8 cellular contexts compared by ENCODE assay signal in the genomic region with DNA sequence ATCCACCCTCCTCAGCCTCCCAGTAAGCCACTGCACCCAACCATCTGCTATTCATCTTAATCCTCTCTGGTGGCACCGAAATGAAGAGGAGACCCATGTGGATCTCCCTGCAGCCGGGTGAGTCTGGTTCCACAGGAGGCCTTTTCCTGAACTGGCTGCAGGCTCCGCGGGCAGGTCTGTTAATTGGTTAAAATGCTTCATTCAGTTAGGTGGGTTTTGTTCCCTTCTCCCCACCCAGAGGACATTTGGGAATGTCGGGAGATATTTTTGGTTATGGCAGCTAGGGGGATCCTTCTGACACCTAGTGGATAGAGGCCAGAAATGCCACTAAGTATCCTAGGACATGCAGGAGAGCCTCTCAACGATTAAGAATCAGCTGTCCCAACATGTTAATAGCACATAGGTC. TPM values are rescaled to one million over a fixed set of nuclear protein-coding genes. Genes with fewer than 3 reads are reported as not detected.
DNase-seq lines count a peak whose midpoint lies in the region; ATAC-seq, FAIRE-seq and TF ChIP-seq lines count a peak whose summit lies in the region.

No MANE protein-coding gene starts in this region.

- H2AFZ ChIP-seq in keratinocyte (ENCODE audit: control insufficient read depth, low read length), result no peak overlapping the region

- H3K36me3 Mint-ChIP-seq in WTC11, result peaks cover 76% of the 10 kb centered on the region
- H3K36me3 Mint-ChIP-seq in type B pancreatic cell, result no peaks in the 10 kb centered on the region
- H3K36me3 Mint-ChIP-seq in activated T-helper 1 cell treated with anti-CD3 and anti-CD28 coated beads, Interleukin-12 subunit alpha, Interleukin-12 subunit beta, Interleukin-2, Interleukin-4 antibody, amounts not matched to agents 30 ng/mL and 10 ng/mL and 1 ng/mL, durations not matched to agents 14 hours and 24 hours and 36 hours (ENCODE audit: low read depth), result peaks cover 4% of the 10 kb centered on the region

- ATAC-seq in WTC11 (peak; percentile 90), GM19452 (IDR thresholded peaks at IDR 0.05; ENCODE audit: unreplicated experiment) (no peak)

- no peaks in the 10 kb centered on the region for H3K4me1 ChIP-seq in keratinocyte (ENCODE audit: control insufficient read depth, extremely low read depth, insufficient read depth, low read length)

- H3K4me2 ChIP-seq in keratinocyte (ENCODE audit: control insufficient read depth, extremely low read depth, insufficient read depth, low read depth, low read length), result peak overlapping the region; percentile 15

- CTCF ChIA-PET in WTC11 (lab: Charles Lee), result interaction anchor here (0.5 to 2.7 kb wide), 21 partner anchors 8 to 727 kb away, joined by 3 to 38 read pairs (median 4); a partner anchor contains a TSS

- DNase-seq in EH (ENCODE audit: low read depth) (peak; percentile 72), M059J (ENCODE audit: low read depth) (peak; percentile 66), WTC11 (ENCODE audit: low spot score) (no peak), keratinocyte (ENCODE audit: low read depth, low spot score) (peak; percentile 1), type B pancreatic cell (ENCODE audit: extremely low spot score, unreplicated experiment) (no peak), DMS79 treated with DMSO at 0.1 percent for 48 hours (lab: John Stamatoyannopoulos, UW) (no peak)
- no peak for DNase-seq in activated T-helper 1 cell treated with anti-CD3 and anti-CD28 coated beads, Interleukin-12 subunit alpha, Interleukin-12 subunit beta, Interleukin-2, Interleukin-4 antibody, amounts not matched to agents 30 ng/mL and 10 ng/mL and 1 ng/mL, durations not matched to agents 14 hours and 24 hours and 36 hours (ENCODE audit: low spot score)

- H3K9ac ChIP-seq in keratinocyte (ENCODE audit: control insufficient read depth, extremely low read depth, insufficient read depth, low read length), result no peak overlapping the region

- no peaks in the 10 kb centered on the region for H4K20me1 ChIP-seq in keratinocyte (ENCODE audit: control insufficient read depth, extremely low read depth, insufficient read depth, low read length)

- POLR2A ChIA-PET in WTC11 (lab: Charles Lee), result interaction anchor here (1.2 kb wide), 1 partner anchor 61 kb away, joined by 4 read pairs; no protein-coding TSS in a partner anchor

- no peaks in the 10 kb centered on the region for H3K9me3 ChIP-seq in keratinocyte (ENCODE audit: control insufficient read depth, low read depth, low read length)

- H3K27ac Mint-ChIP-seq in WTC11 (peak overlapping the region; percentile 71), type B pancreatic cell (peak overlapping the region; percentile 57)
- no peak overlapping the region for H3K27ac Mint-ChIP-seq in activated T-helper 1 cell treated with anti-CD3 and anti-CD28 coated beads, Interleukin-12 subunit alpha, Interleukin-12 subunit beta, Interleukin-2, Interleukin-4 antibody, amounts not matched to agents 30 ng/mL and 10 ng/mL and 1 ng/mL, durations not matched to agents 14 hours and 24 hours and 36 hours

- H3K4me1 Mint-ChIP-seq in WTC11 (peaks cover 30% of the 10 kb centered on the region), type B pancreatic cell (ENCODE audit: unreplicated experiment) (peaks cover 5% of the 10 kb centered on the region)
- peaks cover 20% of the 10 kb centered on the region for H3K4me1 Mint-ChIP-seq in activated T-helper 1 cell treated with anti-CD3 and anti-CD28 coated beads, Interleukin-12 subunit alpha, Interleukin-12 subunit beta, Interleukin-2, Interleukin-4 antibody, amounts not matched to agents 30 ng/mL and 10 ng/mL and 1 ng/mL, durations not matched to agents 14 hours and 24 hours and 36 hours (ENCODE audit: low read depth)

- no peak overlapping the region for H3K4me3 ChIP-seq in keratinocyte (ENCODE audit: control insufficient read depth in 2 of 3, extremely low read depth in 1 of 3, insufficient read depth in 2 of 3, low read depth in 1 of 3, low read length in 3 of 3)

- intact Hi-C loops in activated T-helper 1 cell treated with anti-CD3 and anti-CD28 coated beads, Interleukin-12 subunit alpha, Interleukin-12 subunit beta, Interleukin-2, Interleukin-4 antibody, amounts not matched to agents 30 ng/mL and 10 ng/mL and 1 ng/mL, durations not matched to agents 14 hours and 24 hours and 36 hours (cut with micrococcal nuclease), result no loop called here

- no peaks in the 10 kb centered on the region for H3K27me3 ChIP-seq in keratinocyte (ENCODE audit: control insufficient read depth, extremely low read depth, insufficient read depth, low read length)

- H3K27me3 Mint-ChIP-seq in WTC11 (ENCODE audit: low read depth) (no peaks in the 10 kb centered on the region), type B pancreatic cell (no peaks in the 10 kb centered on the region)
- peaks cover 9% of the 10 kb centered on the region for H3K27me3 Mint-ChIP-seq in activated T-helper 1 cell treated with anti-CD3 and anti-CD28 coated beads, Interleukin-12 subunit alpha, Interleukin-12 subunit beta, Interleukin-2, Interleukin-4 antibody, amounts not matched to agents 30 ng/mL and 10 ng/mL and 1 ng/mL, durations not matched to agents 14 hours and 24 hours and 36 hours (ENCODE audit: insufficient read depth)

- no peaks in the 10 kb centered on the region for H3K79me2 ChIP-seq in keratinocyte (ENCODE audit: control insufficient read depth, insufficient read depth, low read length)

- H3K4me3 Mint-ChIP-seq in WTC11, result no peak overlapping the region
- H3K4me3 Mint-ChIP-seq in type B pancreatic cell, result peak overlapping the region; percentile 58
- H3K4me3 Mint-ChIP-seq in activated T-helper 1 cell treated with anti-CD3 and anti-CD28 coated beads, Interleukin-12 subunit alpha, Interleukin-12 subunit beta, Interleukin-2, Interleukin-4 antibody, amounts not matched to agents 30 ng/mL and 10 ng/mL and 1 ng/mL, durations not matched to agents 14 hours and 24 hours and 36 hours, result no peak overlapping the region

- H3K9me1 ChIP-seq in keratinocyte (ENCODE audit: control insufficient read depth, extremely low read depth, insufficient read depth, low read length), result no peaks in the 10 kb centered on the region

- TF ChIP-seq CTCF in WTC11 (IDR thresholded peaks at IDR 0.05), result no peak; the same call in 1 of the 2 replicates
- TF ChIP-seq CTCF in keratinocyte (optimal IDR thresholded peaks at IDR 0.05 in 1 of 3, IDR thresholded peaks at IDR 0.05 in 1 of 3, conservative IDR thresholded peaks at IDR 0.05 in 1 of 3; ENCODE audit: extremely low read depth in 1 of 3, insufficient read depth in 2 of 3, low read length in 3 of 3), result peak; percentile 64 to 77 (median 73)
- peak; percentile 79 for TF ChIP-seq CTCF in type B pancreatic cell (conservative IDR thresholded peaks at IDR 0.05)

- no peak overlapping the region for H3K27ac ChIP-seq in keratinocyte (ENCODE audit: control insufficient read depth, insufficient read depth, low read length)

- dilution Hi-C loops in keratinocyte (cut with MboI; ENCODE audit: extremely low pct_ligation_motif_present, low sequenced_read_pairs), result no loop called here

- FAIRE-seq in keratinocyte (lab: Jason Lieb, UNC), result no peak

- H3K36me3 ChIP-seq in keratinocyte (ENCODE audit: control insufficient read depth in 2 of 2, extremely low read depth in 1 of 2, insufficient read depth in 2 of 2, low read length in 2 of 2), result no peaks in the 10 kb centered on the region

- H3K9me3 Mint-ChIP-seq in WTC11 (no peaks in the 10 kb centered on the region), type B pancreatic cell (no peaks in the 10 kb centered on the region)
- peaks cover 4% of the 10 kb centered on the region for H3K9me3 Mint-ChIP-seq in activated T-helper 1 cell treated with anti-CD3 and anti-CD28 coated beads, Interleukin-12 subunit alpha, Interleukin-12 subunit beta, Interleukin-2, Interleukin-4 antibody, amounts not matched to agents 30 ng/mL and 10 ng/mL and 1 ng/mL, durations not matched to agents 14 hours and 24 hours and 36 hours

RNA-seq across cellular contexts. Expression of a gene that starts 16.7 kb away (rescaled TPM):
- 0.54 and 0.84 TPM in 2 replicates for total RNA-seq in M059J (2014; rRNA removed; shearing (Covaris generic))
- 0.09 to 0.14 TPM (median 0.11 TPM) in 3 replicates for total RNA-seq in WTC11 (2021)
- not detected in 3 replicates for polyA plus RNA-seq in keratinocyte
- polyA plus RNA-seq in keratinocyte (2011; ENCODE audit: low read depth), result not detected
- polyA plus RNA-seq in keratinocyte (2011; cell fraction: cytosol; rRNA removed), result not detected in 2 replicates
- not detected in 2 replicates for polyA plus RNA-seq in keratinocyte (2011; cell fraction: nucleus; rRNA removed)
- polyA plus RNA-seq in keratinocyte (2012; ENCODE audit: low replicate concordance), result not detected in 2 replicates
- polyA minus RNA-seq in keratinocyte, result not detected in 3 replicates
- not detected for polyA minus RNA-seq in keratinocyte (2011; cell fraction: cytosol; rRNA and poly(A)+ RNA removed)
- polyA minus RNA-seq in keratinocyte (2011; cell fraction: nucleus; rRNA and poly(A)+ RNA removed), result not detected in 2 replicates
- total RNA-seq in type B pancreatic cell (ENCODE audit: low replicate concordance), result 2.1 and 3.3 TPM in 2 replicates
- total RNA-seq in activated T-helper 1 cell treated with anti-CD3 and anti-CD28 coated beads, Interleukin-12 subunit alpha, Interleukin-12 subunit beta, Interleukin-2, Interleukin-4 antibody, amounts not matched to agents 30 ng/mL and 10 ng/mL and 1 ng/mL, durations not matched to agents 14 hours and 24 hours and 36 hours, result 21.3 and 24.6 TPM in 2 replicates

RNA-seq across cellular contexts. Expression of a gene that starts 48.9 kb away (rescaled TPM):
- total RNA-seq in M059J (2014; rRNA removed; shearing (Covaris generic)), result not detected in 2 replicates
- total RNA-seq in WTC11 (2021) (not detected in 3 replicates), type B pancreatic cell (ENCODE audit: low replicate concordance) (0.85 and 1.5 TPM in 2 replicates)
- 0.01 TPM in 1 of 3 replicates, not detected in the others for polyA plus RNA-seq in keratinocyte
- polyA plus RNA-seq in keratinocyte (2011; ENCODE audit: low read depth), result not detected
- polyA plus RNA-seq in keratinocyte (2011; cell fraction: cytosol; rRNA removed), result not detected in 2 replicates
- not detected in 2 replicates for polyA plus RNA-seq in keratinocyte (2011; cell fraction: nucleus; rRNA removed)
- polyA plus RNA-seq in keratinocyte (2012; ENCODE audit: low replicate concordance), result not detected in 2 replicates
- not detected in 3 replicates for polyA minus RNA-seq in keratinocyte
- polyA minus RNA-seq in keratinocyte (2011; cell fraction: cytosol; rRNA and poly(A)+ RNA removed), result not detected
- not detected in 2 replicates for polyA minus RNA-seq in keratinocyte (2011; cell fraction: nucleus; rRNA and poly(A)+ RNA removed)
- not detected in 2 replicates for total RNA-seq in activated T-helper 1 cell treated with anti-CD3 and anti-CD28 coated beads, Interleukin-12 subunit alpha, Interleukin-12 subunit beta, Interleukin-2, Interleukin-4 antibody, amounts not matched to agents 30 ng/mL and 10 ng/mL and 1 ng/mL, durations not matched to agents 14 hours and 24 hours and 36 hours

RNA-seq across cellular contexts. Expression of a gene that starts 50.1 kb away (rescaled TPM):
- total RNA-seq in M059J (2014; rRNA removed; shearing (Covaris generic)), result 4.0 and 9.0 TPM in 2 replicates
- total RNA-seq in WTC11 (2021), result 138 to 187 TPM (median 182 TPM) in 3 replicates
- 8.8 to 21.3 TPM (median 8.9 TPM) in 3 replicates for polyA plus RNA-seq in keratinocyte
- polyA plus RNA-seq in keratinocyte (2011; ENCODE audit: low read depth), result 0.30 TPM
- 7.4 and 8.6 TPM in 2 replicates for polyA plus RNA-seq in keratinocyte (2011; cell fraction: cytosol; rRNA removed)
- 11.3 and 13.1 TPM in 2 replicates for polyA plus RNA-seq in keratinocyte (2011; cell fraction: nucleus; rRNA removed)
- polyA plus RNA-seq in keratinocyte (2012; ENCODE audit: low replicate concordance), result 2.7 and 13.8 TPM in 2 replicates
- polyA minus RNA-seq in keratinocyte, result 7.8 to 23.3 TPM (median 8.2 TPM) in 3 replicates
- polyA minus RNA-seq in keratinocyte (2011; cell fraction: cytosol; rRNA and poly(A)+ RNA removed), result 29.7 TPM
- 4.3 TPM in 2 replicates for polyA minus RNA-seq in keratinocyte (2011; cell fraction: nucleus; rRNA and poly(A)+ RNA removed)
- total RNA-seq in type B pancreatic cell (ENCODE audit: low replicate concordance), result 92.3 and 129 TPM in 2 replicates
- 6.3 and 6.5 TPM in 2 replicates for total RNA-seq in activated T-helper 1 cell treated with anti-CD3 and anti-CD28 coated beads, Interleukin-12 subunit alpha, Interleukin-12 subunit beta, Interleukin-2, Interleukin-4 antibody, amounts not matched to agents 30 ng/mL and 10 ng/mL and 1 ng/mL, durations not matched to agents 14 hours and 24 hours and 36 hours

Comparison
In these comparisons a context has a peak if more than half of its experiments do, and no peak if none do; other contexts are left out.
1. DNase-seq: peak in EH (single experiment), M059J (single experiment) and keratinocyte (single experiment); none in WTC11 (single experiment), type B pancreatic cell (single experiment), DMS79 treated with DMSO at 0.1 percent for 48 hours (single experiment) and activated T-helper 1 cell treated with anti-CD3 and anti-CD28 coated beads, Interleukin-12 subunit alpha, Interleukin-12 subunit beta, Interleukin-2, Interleukin-4 antibody, amounts not matched to agents 30 ng/mL and 10 ng/mL and 1 ng/mL, durations not matched to agents 14 hours and 24 hours and 36 hours (single experiment).